In the genomic region with DNA sequence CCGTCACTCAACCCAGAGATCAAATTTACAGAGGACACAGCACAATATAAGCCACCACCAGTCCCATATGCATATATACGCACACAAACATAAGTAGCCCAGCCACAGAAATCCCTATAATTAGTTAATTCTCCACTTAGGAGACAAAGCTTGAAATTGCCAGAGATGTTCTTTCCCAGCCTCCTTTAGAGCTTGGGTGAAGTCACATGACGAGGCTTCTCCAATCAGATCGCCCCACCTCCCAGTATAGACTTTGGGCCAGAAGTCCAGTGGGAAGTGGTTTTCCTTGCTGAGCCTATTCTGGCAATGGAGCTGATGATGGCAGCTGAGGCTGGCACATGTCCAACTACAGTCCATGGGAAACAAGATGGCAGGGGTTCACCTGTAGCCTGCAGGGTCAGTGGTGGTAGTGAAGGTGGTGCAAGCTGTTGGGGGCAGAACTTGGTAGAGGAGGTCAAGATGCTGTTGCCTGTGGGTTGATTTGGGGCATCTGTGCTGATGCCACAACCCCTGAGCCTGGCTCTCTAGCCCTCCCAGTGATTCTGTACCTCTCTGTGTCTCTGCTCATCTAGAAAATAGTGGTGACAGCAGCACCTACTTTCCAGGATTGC, we compare ENCODE assay signal across 22 cellular contexts.
DNase-seq lines count a peak whose midpoint lies in the region; ATAC-seq, FAIRE-seq and TF ChIP-seq lines count a peak whose summit lies in the region.
"Had no signal": no experiment of that assay in that cellular context is flagged by ENCODE, and none has a peak within 500 bp of the region (broad histone marks: within the 10 kb centered on the region; RNA-seq: fewer than 3 reads in every experiment).

No MANE protein-coding gene starts in this region.

- H3K27me3 ChIP-seq in K562 (ENCODE audit: control insufficient read depth in 2 of 2, insufficient read depth in 2 of 2, low read length in 2 of 2) (no peaks in the 10 kb centered on the region), lung (ENCODE audit: control insufficient read depth, insufficient read depth) (no peaks in the 10 kb centered on the region), vagina (no peaks in the 10 kb centered on the region)
- H3K27me3 ChIP-seq: BE2C had no signal

- H3K4me1 ChIP-seq in K562 (replicated peaks in 1 of 2; ENCODE audit: control insufficient read depth in 2 of 2, insufficient read depth in 2 of 2, low read length in 2 of 2) (peaks cover 53 to 56% of the 10 kb centered on the region in 2 experiments), lung (ENCODE audit: control insufficient read depth in 2 of 2, insufficient read depth in 2 of 2, low read length in 2 of 2) (no peaks in the 10 kb centered on the region), vagina (peaks cover 15% of the 10 kb centered on the region)
- H3K4me1 ChIP-seq: BE2C had no signal

- DNase-seq in HEK293T (ENCODE audit: extremely low spot score) (peak; percentile 8), K562 (ENCODE audit: extremely low read depth in 1 of 4, low spot score in 3 of 4) (peak in 1 of 4 experiments; percentile 55), lung (ENCODE audit: low spot score) (peak; percentile 24), vagina (ENCODE audit: extremely low spot score in 2 of 2) (peak; percentile 55 to 70), NCI-H526 (lab: John Stamatoyannopoulos, UW) (no peak)
- DNase-seq: ACHN; BE2C; C1 segment of cervical spinal cord; CD4-positive, CD25-positive, alpha-beta regulatory T cell; CD8-positive, alpha-beta memory T cell; COR-L47; DMS 273 treated with DMSO at 0.1 percent for 48 hours; DMS53; DND-41; EL; H9 had no signal

- CTCF ChIA-PET in HEK293T (lab: Yijun Ruan, JAX), result no interaction called here
- CTCF ChIA-PET in K562 (lab: Yijun Ruan, JAX; ENCODE audit: low intra/inter-chr PET ratio), result no interaction called here

- 70% methylated on average over 4 of the region's 4 CpGs for WGBS in K562 (ENCODE audit: insufficient coverage, low coverage, missing lambda C conversion rate)
- WGBS in lung, 2 donors, result 90 to 95% methylated on average over 4 of the region's 4 CpGs

- no peak overlapping the region for H2AFZ ChIP-seq in K562 (ENCODE audit: low read depth, low read length)

- TF ChIP-seq POLR2A in K562 (conservative IDR thresholded peaks at IDR 0.05) (no peak), vagina (IDR thresholded peaks at IDR 0.05) (no peak)

- no peak for ATAC-seq in K562
- ATAC-seq in lung (ENCODE audit: insufficient read depth, low FRiP score), result no peak
- no peak for ATAC-seq in HG02588 (IDR thresholded peaks at IDR 0.05; ENCODE audit: unreplicated experiment)

- H3K4me3 ChIP-seq in K562 (no peak overlapping the region), lung (no peak overlapping the region), vagina (no peak overlapping the region)

- no peaks in the 10 kb centered on the region for H3K9me1 ChIP-seq in K562 (ENCODE audit: control insufficient read depth, insufficient read depth, low read length)

- TF ChIP-seq CTCF in K562 (IDR thresholded peaks at IDR 0.05 in 2 of 3, conservative IDR thresholded peaks at IDR 0.05 in 1 of 3; ENCODE audit: insufficient read depth in 2 of 3, low read depth in 1 of 3, low read length in 3 of 3), result no peak
- TF ChIP-seq CTCF in lung (IDR thresholded peaks at IDR 0.05; ENCODE audit: control extremely low read depth, extremely low read depth), result no peak
- TF ChIP-seq CTCF in vagina (IDR thresholded peaks at IDR 0.05), result no peak

- no peak for FAIRE-seq in K562 (lab: Jason Lieb, UNC)
- FAIRE-seq: A204.1, GM12891, GM19239, H1 had no signal

- H3K9ac ChIP-seq in K562 (ENCODE audit: insufficient read depth in 1 of 2, low read depth in 2 of 2, low read length in 2 of 2), result no peak overlapping the region

- intact Hi-C loops in K562 (cut with micrococcal nuclease) (no loop called here), vagina (cut with DNase I) (no loop called here)

- TF ChIP-seq RAD21 in K562 (CRISPR knock-in tag; conservative IDR thresholded peaks at IDR 0.05 in 1 of 2, IDR thresholded peaks at IDR 0.05 in 1 of 2), result no peak

- POLR2A ChIA-PET in HEK293T (lab: Yijun Ruan, JAX), result no interaction called here
- POLR2A ChIA-PET in K562 (lab: Yijun Ruan, JAX), result interaction anchor here (0.6 kb wide), 2 partner anchors 38 to 1992 kb away, joined by 3 to 5 read pairs; a partner anchor contains a TSS

- no peaks in the 10 kb centered on the region for H3K79me2 ChIP-seq in K562 (ENCODE audit: control insufficient read depth, insufficient read depth, low read length)

- H3K36me3 ChIP-seq in K562 (ENCODE audit: control insufficient read depth, insufficient read depth, low read length) (no peaks in the 10 kb centered on the region), lung (ENCODE audit: control insufficient read depth in 2 of 2, insufficient read depth in 2 of 2, low read length in 2 of 2) (no peaks in the 10 kb centered on the region), vagina (no peaks in the 10 kb centered on the region)
- H3K36me3 ChIP-seq: BE2C had no signal

- H4K20me1 ChIP-seq in K562 (replicated peaks; ENCODE audit: control insufficient read depth, insufficient read depth, low read length), result no peaks in the 10 kb centered on the region

- H3K4me2 ChIP-seq in K562 (ENCODE audit: insufficient read depth, low read length), result no peak overlapping the region

- BruUV-seq in K562 (replicated peaks; lab: Mats Ljungman, UMichigan), result no TSS peak

- in situ Hi-C loops in K562 (cut with MboI), result no loop called here

- H3K9me3 ChIP-seq in K562 (replicated peaks; ENCODE audit: control insufficient read depth, insufficient read depth, low read depth, low read length) (no peaks in the 10 kb centered on the region; the same call in 1 of the 2 replicates), lung (ENCODE audit: control insufficient read depth in 2 of 2, insufficient read depth in 1 of 2, low read length in 1 of 2) (no peaks in the 10 kb centered on the region), vagina (no peaks in the 10 kb centered on the region)
- H3K9me3 ChIP-seq: BE2C had no signal

- no peak overlapping the region for H3K27ac ChIP-seq in K562 (ENCODE audit: extremely low read depth, low read depth, low read length)
- H3K27ac ChIP-seq in lung (ENCODE audit: low read depth in 1 of 2, low read length in 1 of 2), result no peak overlapping the region
- no peak overlapping the region for H3K27ac ChIP-seq in vagina
- H3K27ac ChIP-seq: HL-60 had no signal

- no peak for TF ChIP-seq EP300 in K562 (IDR thresholded peaks at IDR 0.05; ENCODE audit: low read length)

TF ChIP-seq in HEK293T, 16 proteins besides CTCF, POLR2A, EP300 and RAD21:
- TF ChIP-seq BHLHE40 (IDR thresholded peaks at IDR 0.05; ENCODE audit: borderline replicate concordance), result no peak
- TF ChIP-seq HDGF (IDR thresholded peaks at IDR 0.05; ENCODE audit: borderline replicate concordance), result no peak
- TF ChIP-seq CTBP1 (IDR thresholded peaks at IDR 0.05; ENCODE audit: borderline replicate concordance), result no peak
- TF ChIP-seq ELF4 (IDR thresholded peaks at IDR 0.05), result no peak
- TF ChIP-seq, protein P1, sequence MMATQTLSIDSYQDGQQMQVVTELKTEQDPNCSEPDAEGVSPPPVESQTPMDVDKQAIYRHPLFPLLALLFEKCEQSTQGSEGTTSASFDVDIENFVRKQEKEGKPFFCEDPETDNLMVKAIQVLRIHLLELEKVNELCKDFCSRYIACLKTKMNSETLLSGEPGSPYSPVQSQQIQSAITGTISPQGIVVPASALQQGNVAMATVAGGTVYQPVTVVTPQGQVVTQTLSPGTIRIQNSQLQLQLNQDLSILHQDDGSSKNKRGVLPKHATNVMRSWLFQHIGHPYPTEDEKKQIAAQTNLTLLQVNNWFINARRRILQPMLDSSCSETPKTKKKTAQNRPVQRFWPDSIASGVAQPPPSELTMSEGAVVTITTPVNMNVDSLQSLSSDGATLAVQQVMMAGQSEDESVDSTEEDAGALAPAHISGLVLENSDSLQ (IDR thresholded peaks at IDR 0.05), result no peak
- no peak for TF ChIP-seq SUZ12 (IDR thresholded peaks at IDR 0.05)
- TF ChIP-seq LEF1 (IDR thresholded peaks at IDR 0.05; ENCODE audit: borderline replicate concordance), result no peak
- no peak for TF ChIP-seq TARDBP (IDR thresholded peaks at IDR 0.05)
- no peak for TF ChIP-seq NFRKB (IDR thresholded peaks at IDR 0.05)
- TF ChIP-seq L3MBTL2 (conservative IDR thresholded peaks at IDR 0.05), result no peak
- TF ChIP-seq ZNF384 (IDR thresholded peaks at IDR 0.05), result no peak
- no peak for TF ChIP-seq FOXA1 (IDR thresholded peaks at IDR 0.05)
- no peak for TF ChIP-seq ARNT (IDR thresholded peaks at IDR 0.05)

TF ChIP-seq in K562, 482 proteins besides CTCF, POLR2A, EP300 and RAD21 (continues in another document):
- no peak for TF ChIP-seq ZNF140 (CRISPR knock-in tag; IDR thresholded peaks at IDR 0.05)
- TF ChIP-seq, protein P2, sequence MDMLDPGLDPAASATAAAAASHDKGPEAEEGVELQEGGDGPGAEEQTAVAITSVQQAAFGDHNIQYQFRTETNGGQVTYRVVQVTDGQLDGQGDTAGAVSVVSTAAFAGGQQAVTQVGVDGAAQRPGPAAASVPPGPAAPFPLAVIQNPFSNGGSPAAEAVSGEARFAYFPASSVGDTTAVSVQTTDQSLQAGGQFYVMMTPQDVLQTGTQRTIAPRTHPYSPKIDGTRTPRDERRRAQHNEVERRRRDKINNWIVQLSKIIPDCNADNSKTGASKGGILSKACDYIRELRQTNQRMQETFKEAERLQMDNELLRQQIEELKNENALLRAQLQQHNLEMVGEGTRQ (CRISPR knock-in tag; IDR thresholded peaks at IDR 0.05), result peak; percentile 88
- TF ChIP-seq RAD51 (IDR thresholded peaks at IDR 0.05; ENCODE audit: borderline replicate concordance, low read depth), result peak; percentile 82
- no peak for TF ChIP-seq ERF (CRISPR knock-in tag; IDR thresholded peaks at IDR 0.05)
- TF ChIP-seq, protein P3, sequence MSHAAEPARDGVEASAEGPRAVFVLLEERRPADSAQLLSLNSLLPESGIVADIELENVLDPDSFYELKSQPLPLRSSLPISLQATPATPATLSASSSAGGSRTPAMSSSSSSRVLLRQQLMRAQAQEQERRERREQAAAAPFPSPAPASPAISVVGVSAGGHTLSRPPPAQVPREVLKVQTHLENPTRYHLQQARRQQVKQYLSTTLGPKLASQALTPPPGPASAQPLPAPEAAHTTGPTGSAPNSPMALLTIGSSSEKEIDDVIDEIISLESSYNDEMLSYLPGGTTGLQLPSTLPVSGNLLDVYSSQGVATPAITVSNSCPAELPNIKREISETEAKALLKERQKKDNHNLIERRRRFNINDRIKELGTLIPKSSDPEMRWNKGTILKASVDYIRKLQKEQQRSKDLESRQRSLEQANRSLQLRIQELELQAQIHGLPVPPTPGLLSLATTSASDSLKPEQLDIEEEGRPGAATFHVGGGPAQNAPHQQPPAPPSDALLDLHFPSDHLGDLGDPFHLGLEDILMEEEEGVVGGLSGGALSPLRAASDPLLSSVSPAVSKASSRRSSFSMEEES (CRISPR knock-in tag; IDR thresholded peaks at IDR 0.05), result peak; percentile 76
- TF ChIP-seq NFIC (IDR thresholded peaks at IDR 0.05), result peak; percentile 55
- TF ChIP-seq TOE1 (IDR thresholded peaks at IDR 0.05; ENCODE audit: borderline replicate concordance), result peak; percentile 78; the same call in 1 of the 2 replicates
- no peak for TF ChIP-seq TOE1 (CRISPR knock-in tag; IDR thresholded peaks at IDR 0.05; ENCODE audit: borderline replicate concordance, low read depth)

Comparison
In these comparisons a context has a peak if more than half of its experiments do, and no peak if none do; other contexts are left out.
1. DNase-seq: peak in HEK293T (single experiment), lung (single experiment) and vagina (2 of 2); none in NCI-H526 (0 of 2).